8 cellular contexts compared by ENCODE assay signal in the genomic region with DNA sequence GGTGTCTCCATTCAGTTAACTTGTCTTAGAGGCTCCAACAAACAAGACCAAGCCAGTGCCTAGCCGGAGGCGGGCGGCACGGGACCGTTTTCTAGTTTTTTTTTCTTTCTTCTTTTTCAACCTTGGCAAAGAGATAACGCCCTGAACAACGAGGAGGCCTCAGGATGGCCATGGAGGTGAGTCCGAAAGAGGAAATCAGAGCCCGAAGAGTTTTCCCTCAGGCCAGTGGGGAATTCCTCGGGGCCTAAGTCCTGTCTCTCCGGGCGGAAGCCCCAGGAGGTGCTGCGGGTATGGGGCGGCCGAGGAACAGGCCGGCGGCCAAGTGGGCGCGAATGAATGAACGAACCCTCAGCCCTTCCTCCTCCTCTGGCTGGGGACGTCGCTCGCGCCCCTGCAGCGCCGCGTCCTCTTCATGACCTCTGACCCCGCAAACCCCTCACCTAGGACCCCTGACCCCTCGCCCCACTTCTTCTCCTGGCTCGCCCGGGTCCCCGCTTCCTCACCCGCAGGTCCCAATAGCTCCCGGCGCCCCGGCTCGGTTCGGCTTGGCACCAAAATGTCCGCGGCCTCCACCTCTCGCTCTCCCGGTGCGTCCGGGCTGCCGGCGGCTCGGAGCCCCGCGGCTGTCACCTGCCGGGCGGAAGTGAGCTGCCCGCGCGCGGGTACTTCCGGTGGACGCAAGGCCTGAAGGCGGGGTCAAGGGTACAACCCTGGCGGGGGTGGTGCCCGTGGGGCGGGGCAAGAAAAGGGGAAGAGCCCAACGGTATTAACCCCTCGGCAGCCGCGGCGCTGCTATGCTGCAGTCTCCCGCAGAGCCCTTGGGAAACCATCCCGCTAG. TPM values are rescaled to one million over a fixed set of nuclear protein-coding genes. Genes with fewer than 3 reads are reported as not detected.
DNase-seq lines count a peak whose midpoint lies in the region; ATAC-seq and TF ChIP-seq lines count a peak whose summit lies in the region.

Gene AP1B1, minus strand, starts transcription at position 650 of the 838 bp plus-strand sequence. CDS start 21,327 bp downstream, outside the sequence.

- peak; percentile 50 for DNase-seq in NCI-H187 treated with DMSO at 0.1 percent for 48 hours (lab: John Stamatoyannopoulos, UW)
- DNase-seq in T-helper 2 cell: peak; percentile 79 to 96 (median 87)
- peak; percentile 97 for DNase-seq in left ventricle myocardium superior
- DNase-seq in psoas muscle: peak; percentile 94 to 98

- H3K4me1 ChIP-seq in psoas muscle: peaks cover 22% of the 10 kb centered on the region
- no peaks in the 10 kb centered on the region for H3K4me1 ChIP-seq in urinary bladder (ENCODE audit: insufficient read depth)

- peaks cover 0 to 14% of the 10 kb centered on the region in 2 donors for H3K36me3 ChIP-seq in psoas muscle (ENCODE audit: insufficient read depth in 1 of 2, low read depth in 1 of 2)
- H3K36me3 ChIP-seq in urinary bladder (ENCODE audit: insufficient read depth): no peaks in the 10 kb centered on the region

- H3K27me3 ChIP-seq in psoas muscle (ENCODE audit: insufficient read depth in 3 of 3, low read length in 2 of 3): no peaks in the 10 kb centered on the region

- ATAC-seq in HG02938 (IDR thresholded peaks at IDR 0.05; ENCODE audit: unreplicated experiment): peak; percentile 81
- peak; percentile 98 for ATAC-seq in left ventricle myocardium superior
- peak; percentile 98 to 99 (median 99) for ATAC-seq in psoas muscle

- peak within 1 kb of the TSS; percentile 92 for H3K27ac ChIP-seq in angular gyrus (ENCODE audit: low read depth, low read length)
- peak within 1 kb of the TSS; percentile 86 for H3K27ac ChIP-seq in psoas muscle
- H3K27ac ChIP-seq in urinary bladder (ENCODE audit: low read depth): peak within 1 kb of the TSS; percentile 60

- TF ChIP-seq POLR2A in GM15510 (IDR thresholded peaks at IDR 0.05; ENCODE audit: borderline replicate concordance, extremely low read depth, insufficient read length): peak; percentile 89

- TF ChIP-seq CTCF in psoas muscle (IDR thresholded peaks at IDR 0.05): no peak

- WGBS in psoas muscle, 3 donors: 0 to 1% (median 0%) methylated on average over 62 to 68 of the region's 68 CpGs
- under 1% methylated on average over 68 of the region's 68 CpGs for WGBS in urinary bladder

- intact Hi-C loops in left ventricle myocardium superior (cut with micrococcal nuclease) (no loop called here), psoas muscle (cut with DNase I) (no loop called here)

- H3K4me3 ChIP-seq in psoas muscle (peak within 1 kb of the TSS; percentile 89), urinary bladder (ENCODE audit: low read depth, low read length) (peak within 1 kb of the TSS; percentile 80)

- H3K9me3 ChIP-seq in psoas muscle: no peaks in the 10 kb centered on the region

RNA-seq across cellular contexts. Expression of gene AP1B1, which starts in this region (rescaled TPM):
- total RNA-seq in left ventricle myocardium superior (30.0 TPM), psoas muscle (10 to 100 TPM; 26.8 to 35.3 (median 31.1) TPM), urinary bladder (41.9 TPM)
- polyA plus RNA-seq in psoas muscle (10 to 100 TPM; 17.5 to 32.4 (median 30.6) TPM), urinary bladder (40.0 TPM)

Comparison
In these comparisons a context has a peak if more than half of its experiments do, and no peak if none do; other contexts are left out.
1. Peak in every context shown above with its lines: DNase-seq, ATAC-seq, H3K4me3 ChIP-seq and H3K27ac ChIP-seq.